ENCODE assay signal across 10 cellular contexts in the genomic region with DNA sequence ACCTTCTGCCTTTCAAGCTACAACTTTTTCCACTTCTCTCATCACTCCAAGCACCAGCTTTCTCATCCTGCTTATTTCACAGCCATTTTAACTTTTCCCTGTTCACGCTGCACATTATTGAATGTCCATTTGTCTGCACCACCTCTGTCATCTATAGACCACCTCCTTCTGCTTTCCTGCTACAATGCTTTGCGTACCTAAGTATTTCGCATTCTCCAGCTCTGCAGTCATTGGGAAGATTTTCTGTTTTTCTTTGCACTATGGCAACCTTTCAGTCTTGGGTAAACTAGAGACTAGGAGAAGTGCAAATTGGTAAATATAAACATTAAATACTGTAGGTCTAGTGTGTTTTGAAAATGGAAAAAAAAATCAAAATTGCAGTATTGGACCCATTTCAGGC. TPM values are rescaled to one million over a fixed set of nuclear protein-coding genes. Genes with fewer than 3 reads are reported as not detected.
DNase-seq lines count a peak whose midpoint lies in the region; ATAC-seq and TF ChIP-seq lines count a peak whose summit lies in the region.
"Had no signal": no experiment of that assay in that cellular context is flagged by ENCODE, and none has a peak within 500 bp of the region (broad histone marks: within the 10 kb centered on the region; RNA-seq: fewer than 3 reads in every experiment).

No MANE protein-coding gene starts in this region.

- H3K4me1 ChIP-seq in suprapubic skin: peaks cover 17% of the 10 kb centered on the region

- TF ChIP-seq CTCF in suprapubic skin (IDR thresholded peaks at IDR 0.05): no peak

- no peak for TF ChIP-seq EP300 in suprapubic skin (IDR thresholded peaks at IDR 0.05)

- no peaks in the 10 kb centered on the region for H3K9me3 ChIP-seq in suprapubic skin

- CTCF ChIA-PET in activated CD8-positive, alpha-beta memory T cell treated with anti-CD3 and anti-CD28 coated beads, Interleukin-2, amount 10 ng/mL, durations not matched to agents 7 days and 5 days (lab: Charles Lee): interaction anchor here (1.7 kb wide), 1 partner anchor 10 kb away, joined by 6 read pairs; no protein-coding TSS in a partner anchor

- H3K27ac Mint-ChIP-seq in activated CD8-positive, alpha-beta memory T cell treated with anti-CD3 and anti-CD28 coated beads, Interleukin-2, amount 10 ng/mL, durations not matched to agents 7 days and 5 days: no peak overlapping the region
- H3K27ac Mint-ChIP-seq in activated naive CD8-positive, alpha-beta T cell treated with anti-CD3 and anti-CD28 coated beads, Interleukin-2, amount 10 ng/mL, durations not matched to agents 7 days and 5 days: no peak overlapping the region

- TF ChIP-seq POLR2A in suprapubic skin (IDR thresholded peaks at IDR 0.05): no peak

- POLR2A ChIA-PET in activated naive CD8-positive, alpha-beta T cell treated with anti-CD3 and anti-CD28 coated beads, Interleukin-2, amount 10 ng/mL, durations not matched to agents 7 days and 5 days (lab: Charles Lee): no interaction called here

- H3K4me3 ChIP-seq in suprapubic skin: peak overlapping the region; percentile 64

- peaks cover 24% of the 10 kb centered on the region for H3K36me3 ChIP-seq in suprapubic skin

- H3K27me3 Mint-ChIP-seq in activated CD8-positive, alpha-beta memory T cell treated with anti-CD3 and anti-CD28 coated beads, Interleukin-2, amount 10 ng/mL, durations not matched to agents 7 days and 5 days: peaks cover 7% of the 10 kb centered on the region
- no peaks in the 10 kb centered on the region for H3K27me3 Mint-ChIP-seq in activated naive CD8-positive, alpha-beta T cell treated with anti-CD3 and anti-CD28 coated beads, Interleukin-2, amount 10 ng/mL, durations not matched to agents 7 days and 5 days

- no peak overlapping the region for H3K27ac ChIP-seq in suprapubic skin

- H3K9me3 Mint-ChIP-seq in activated CD8-positive, alpha-beta memory T cell treated with anti-CD3 and anti-CD28 coated beads, Interleukin-2, amount 10 ng/mL, durations not matched to agents 7 days and 5 days (ENCODE audit: low read depth): no peaks in the 10 kb centered on the region
- H3K9me3 Mint-ChIP-seq in activated naive CD8-positive, alpha-beta T cell treated with anti-CD3 and anti-CD28 coated beads, Interleukin-2, amount 10 ng/mL, durations not matched to agents 7 days and 5 days: no peaks in the 10 kb centered on the region

- no peak for ATAC-seq in activated CD8-positive, alpha-beta memory T cell treated with anti-CD3 and anti-CD28 coated beads, Interleukin-2, amount 10 ng/mL, durations not matched to agents 7 days and 5 days
- ATAC-seq in activated naive CD8-positive, alpha-beta T cell treated with anti-CD3 and anti-CD28 coated beads, Interleukin-2, amount 10 ng/mL, durations not matched to agents 7 days and 5 days (ENCODE audit: low read depth): no peak
- ATAC-seq in HG03378 (IDR thresholded peaks at IDR 0.05; ENCODE audit: unreplicated experiment): no peak

- H3K4me1 Mint-ChIP-seq in activated CD8-positive, alpha-beta memory T cell treated with anti-CD3 and anti-CD28 coated beads, Interleukin-2, amount 10 ng/mL, durations not matched to agents 7 days and 5 days: peaks cover 30% of the 10 kb centered on the region
- H3K4me1 Mint-ChIP-seq in activated naive CD8-positive, alpha-beta T cell treated with anti-CD3 and anti-CD28 coated beads, Interleukin-2, amount 10 ng/mL, durations not matched to agents 7 days and 5 days: peaks cover 22% of the 10 kb centered on the region

- 71% methylated on average over 3 of the region's 3 CpGs for WGBS in suprapubic skin

- H3K36me3 Mint-ChIP-seq in activated CD8-positive, alpha-beta memory T cell treated with anti-CD3 and anti-CD28 coated beads, Interleukin-2, amount 10 ng/mL, durations not matched to agents 7 days and 5 days: peaks cover 20% of the 10 kb centered on the region
- peaks cover 7% of the 10 kb centered on the region for H3K36me3 Mint-ChIP-seq in activated naive CD8-positive, alpha-beta T cell treated with anti-CD3 and anti-CD28 coated beads, Interleukin-2, amount 10 ng/mL, durations not matched to agents 7 days and 5 days

- H3K27me3 ChIP-seq in suprapubic skin: no peaks in the 10 kb centered on the region

- DNase-seq in activated CD8-positive, alpha-beta memory T cell treated with anti-CD3 and anti-CD28 coated beads, Interleukin-2, amount 10 ng/mL, durations not matched to agents 7 days and 5 days: no peak
- no peak for DNase-seq in activated CD8-positive, alpha-beta memory T cell treated with anti-CD3 and anti-CD28 coated beads, Interleukin-2, amount 50 U/mL, for 48 hours
- no peak for DNase-seq in activated naive CD8-positive, alpha-beta T cell treated with anti-CD3 and anti-CD28 coated beads, Interleukin-2, amount 10 ng/mL, durations not matched to agents 7 days and 5 days
- DNase-seq in kidney glomerular epithelial cell (lab: John Stamatoyannopoulos, UW): peak; percentile 50
- DNase-seq in suprapubic skin (ENCODE audit: low spot score in 2 of 2): no peak
- DNase-seq in hippocampal formation (lab: John Stamatoyannopoulos, UW): no peak
- no peak for DNase-seq in NCI-H1930 (lab: John Stamatoyannopoulos, UW)
- DNase-seq: DMS153; stimulated activated CD4-positive, alpha-beta T cell treated with anti-CD3 and anti-CD28 coated beads, Interleukin-2, amount 100 ng/mL, for 48 hours had no signal

- peak overlapping the region; percentile 69 for H3K4me3 Mint-ChIP-seq in activated CD8-positive, alpha-beta memory T cell treated with anti-CD3 and anti-CD28 coated beads, Interleukin-2, amount 10 ng/mL, durations not matched to agents 7 days and 5 days
- H3K4me3 Mint-ChIP-seq in activated naive CD8-positive, alpha-beta T cell treated with anti-CD3 and anti-CD28 coated beads, Interleukin-2, amount 10 ng/mL, durations not matched to agents 7 days and 5 days: peak overlapping the region; percentile 21

RNA-seq across cellular contexts. Expression of gene CCDC30, which starts 0.8 kb away (rescaled TPM):
- 1 to 10 TPM; 1.5 to 2.9 TPM for total RNA-seq in activated CD8-positive, alpha-beta memory T cell treated with anti-CD3 and anti-CD28 coated beads, Interleukin-2, amount 10 ng/mL, durations not matched to agents 7 days and 5 days
- total RNA-seq in activated naive CD8-positive, alpha-beta T cell treated with anti-CD3 and anti-CD28 coated beads, Interleukin-2, amount 10 ng/mL, durations not matched to agents 7 days and 5 days: 1 to 10 TPM; 2.8 to 3.1 TPM
- total RNA-seq in suprapubic skin: 1 to 10 TPM in 3 of 4 donors, under 1 TPM in 1; 0.64 to 5.0 (median 2.0) TPM

RNA-seq across cellular contexts. Expression of gene PPCS, which starts 7.6 kb away (rescaled TPM):
- total RNA-seq in activated CD8-positive, alpha-beta memory T cell treated with anti-CD3 and anti-CD28 coated beads, Interleukin-2, amount 10 ng/mL, durations not matched to agents 7 days and 5 days: 10 to 100 TPM; 32.0 to 40.4 TPM
- total RNA-seq in activated naive CD8-positive, alpha-beta T cell treated with anti-CD3 and anti-CD28 coated beads, Interleukin-2, amount 10 ng/mL, durations not matched to agents 7 days and 5 days: 10 to 100 TPM; 51.6 to 52.1 TPM
- 100 to 1,000 TPM in 1 of 4 donors, 10 to 100 TPM in 3; 50.1 to 115 (median 57.2) TPM for total RNA-seq in suprapubic skin

RNA-seq across cellular contexts. Expression of gene ZMYND12, which starts 8.1 kb away (rescaled TPM):
- 1 to 10 TPM in 1 of 2 experiments, under 1 TPM in 1; 0.21 to 1.1 TPM for total RNA-seq in activated CD8-positive, alpha-beta memory T cell treated with anti-CD3 and anti-CD28 coated beads, Interleukin-2, amount 10 ng/mL, durations not matched to agents 7 days and 5 days
- total RNA-seq in activated naive CD8-positive, alpha-beta T cell treated with anti-CD3 and anti-CD28 coated beads, Interleukin-2, amount 10 ng/mL, durations not matched to agents 7 days and 5 days: under 1 TPM; 0.44 to 0.79 TPM
- 1 to 10 TPM in 1 of 4 donors, under 1 TPM in 3; 0.52 to 3.0 (median 0.76) TPM for total RNA-seq in suprapubic skin
